ENCODE assay signal across 1 cellular context in genomic region chr22:18947905-18948304, GRCh38.
TF ChIP-seq lines count a peak whose summit lies in the region.

No MANE protein-coding gene starts in this region.

TF ChIP-seq in HepG2, 621 proteins besides CTCF, POLR2A, EP300 and RAD21:
- TF ChIP-seq ZMYM4 (CRISPR knock-in tag; IDR thresholded peaks at IDR 0.05) (no peak), ZNF678 (CRISPR knock-in tag; IDR thresholded peaks at IDR 0.05) (no peak), CC2D1A (CRISPR knock-in tag; IDR thresholded peaks at IDR 0.05) (no peak), IKZF1 (IDR thresholded peaks at IDR 0.05) (no peak)
